Comparison of ENCODE assay signal across 2 cellular contexts in genomic region chr11:69152748-69153446, GRCh38.
TF ChIP-seq lines count a peak whose summit lies in the region.

No MANE protein-coding gene starts in this region.

TF ChIP-seq in GM23338, 12 proteins besides CTCF, POLR2A, EP300 and RAD21 (continued from another document):
- TF ChIP-seq, protein P1, sequence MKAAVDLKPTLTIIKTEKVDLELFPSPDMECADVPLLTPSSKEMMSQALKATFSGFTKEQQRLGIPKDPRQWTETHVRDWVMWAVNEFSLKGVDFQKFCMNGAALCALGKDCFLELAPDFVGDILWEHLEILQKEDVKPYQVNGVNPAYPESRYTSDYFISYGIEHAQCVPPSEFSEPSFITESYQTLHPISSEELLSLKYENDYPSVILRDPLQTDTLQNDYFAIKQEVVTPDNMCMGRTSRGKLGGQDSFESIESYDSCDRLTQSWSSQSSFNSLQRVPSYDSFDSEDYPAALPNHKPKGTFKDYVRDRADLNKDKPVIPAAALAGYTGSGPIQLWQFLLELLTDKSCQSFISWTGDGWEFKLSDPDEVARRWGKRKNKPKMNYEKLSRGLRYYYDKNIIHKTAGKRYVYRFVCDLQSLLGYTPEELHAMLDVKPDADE (IDR thresholded peaks at IDR 0.05): no peak
- TF ChIP-seq EZH2phosphoT487 (IDR thresholded peaks at IDR 0.05; ENCODE audit: unreplicated experiment) (no peak), EZH2 (IDR thresholded peaks at IDR 0.05; ENCODE audit: low read depth, unreplicated experiment) (no peak), STAT1 (IDR thresholded peaks at IDR 0.05; ENCODE audit: unreplicated experiment) (no peak), ZNF114 (CRISPR knock-in tag; IDR thresholded peaks at IDR 0.05) (no peak), ZNF331 (CRISPR knock-in tag; IDR thresholded peaks at IDR 0.05; ENCODE audit: low read depth) (no peak), NANOG (IDR thresholded peaks at IDR 0.05; ENCODE audit: borderline replicate concordance) (no peak), ZNF462 (CRISPR knock-in tag; IDR thresholded peaks at IDR 0.05) (no peak), REST (IDR thresholded peaks at IDR 0.05; ENCODE audit: unreplicated experiment) (no peak), JUNB (IDR thresholded peaks at IDR 0.05; ENCODE audit: unreplicated experiment) (no peak), CREB1 (CRISPR knock-in tag; IDR thresholded peaks at IDR 0.05; ENCODE audit: low read depth) (no peak)

TF ChIP-seq in GM12891, 5 proteins besides CTCF, POLR2A, EP300 and RAD21 (continued from another document):
- no peak for TF ChIP-seq TAF1 (IDR thresholded peaks at IDR 0.05; ENCODE audit: low read depth, low read length)
